20 cellular contexts compared by ENCODE assay signal in the genomic region with DNA sequence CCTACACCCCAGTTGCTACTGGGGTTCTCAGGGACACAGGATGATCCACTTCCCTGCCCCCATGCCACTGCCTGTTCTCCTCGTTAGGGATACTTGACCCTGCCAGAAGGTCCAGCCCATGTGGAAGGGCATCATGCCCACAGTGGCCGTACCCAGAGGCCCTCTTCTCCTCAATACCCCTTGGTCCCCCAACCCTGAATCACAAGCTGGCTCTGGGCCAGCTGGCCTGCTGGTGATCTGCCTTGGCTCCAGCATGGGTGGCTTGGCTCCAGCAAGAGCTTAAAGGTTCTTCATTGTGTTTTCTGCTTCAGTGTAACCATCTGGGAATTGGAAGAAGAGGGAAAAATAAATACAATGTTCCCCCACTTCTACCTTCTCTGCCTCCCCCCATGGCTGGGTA. TPM values are rescaled to one million over a fixed set of nuclear protein-coding genes. Genes with fewer than 3 reads are reported as not detected.
DNase-seq lines count a peak whose midpoint lies in the region; ATAC-seq, FAIRE-seq and TF ChIP-seq lines count a peak whose summit lies in the region.
"Had no signal": no experiment of that assay in that cellular context is flagged by ENCODE, and none has a peak within 500 bp of the region (broad histone marks: within the 10 kb centered on the region; RNA-seq: fewer than 3 reads in every experiment).

No MANE protein-coding gene starts in this region.

- TF ChIP-seq EP300 in K562 (IDR thresholded peaks at IDR 0.05; ENCODE audit: low read length) = no peak

- no peak overlapping the region for H3K4me3 ChIP-seq in K562
- H3K4me3 ChIP-seq: BLaER1 treated with 17β-estradiol and CSF1 and Interleukin-3, amounts not matched to agents 10 nM and 100 nM; GM23248; HAP-1 had no signal

- TF ChIP-seq RAD21 in K562 (CRISPR knock-in tag; conservative IDR thresholded peaks at IDR 0.05 in 1 of 2, IDR thresholded peaks at IDR 0.05 in 1 of 2) = no peak

- no peak overlapping the region for H3K9ac ChIP-seq in K562 (ENCODE audit: insufficient read depth in 1 of 2, low read depth in 2 of 2, low read length in 2 of 2)
- H3K9ac ChIP-seq: BLaER1 treated with 17β-estradiol and CSF1 and Interleukin-3, amounts not matched to agents 10 nM and 100 nM; GM23248 had no signal

- CTCF ChIA-PET in K562 (lab: Yijun Ruan, JAX; ENCODE audit: low intra/inter-chr PET ratio) = no interaction called here

- in situ Hi-C loops in K562 (cut with MboI) = no loop called here

- peak; percentile 15 for DNase-seq in activated CD8-positive, alpha-beta memory T cell treated with anti-CD3 and anti-CD28 coated beads, Interleukin-2, amount 50 U/mL, for 48 hours
- DNase-seq in activated CD8-positive, alpha-beta memory T cell treated with anti-CD3 and anti-CD28 coated beads for 24 hours = no peak
- DNase-seq in NCI-H1092 (lab: John Stamatoyannopoulos, UW) (peak; percentile 9), K562 (ENCODE audit: extremely low read depth in 1 of 4, low spot score in 3 of 4) (no peak), RCC 7860 (ENCODE audit: low spot score) (no peak), midbrain (lab: John Stamatoyannopoulos, UW) (no peak), NCI-H146 (lab: John Stamatoyannopoulos, UW) (no peak)
- DNase-seq: 8988T; CD4-positive, CD25-positive, alpha-beta regulatory T cell; CD8-positive, alpha-beta memory T cell; COR-L47; GM23248 had no signal

- no peak for TF ChIP-seq POLR2A in K562 (conservative IDR thresholded peaks at IDR 0.05)

- H3K4me1 ChIP-seq in K562 (replicated peaks in 1 of 2; ENCODE audit: control insufficient read depth in 2 of 2, insufficient read depth in 2 of 2, low read length in 2 of 2) = no peaks in the 10 kb centered on the region
- H3K4me1 ChIP-seq: HAP-1 had no signal

- ATAC-seq in K562 = no peak

- peaks cover 5% of the 10 kb centered on the region; the same call in 1 of the 2 replicates for H4K20me1 ChIP-seq in K562 (replicated peaks; ENCODE audit: control insufficient read depth, insufficient read depth, low read length)

- POLR2A ChIA-PET in K562 (lab: Yijun Ruan, JAX) = interaction anchor here (0.6 to 0.9 kb wide), 2 partner anchors 12 to 174 kb away, joined by 3 read pairs; no protein-coding TSS in a partner anchor

- H3K36me3 ChIP-seq in K562 (ENCODE audit: control insufficient read depth, insufficient read depth, low read length) = no peaks in the 10 kb centered on the region
- H3K36me3 ChIP-seq: BLaER1 treated with 17β-estradiol and CSF1 and Interleukin-3, amounts not matched to agents 10 nM and 100 nM; HAP-1 had no signal

- H3K9me3 ChIP-seq in K562 (replicated peaks; ENCODE audit: control insufficient read depth, insufficient read depth, low read depth, low read length) = no peaks in the 10 kb centered on the region
- H3K9me3 ChIP-seq: BLaER1 treated with 17β-estradiol and CSF1 and Interleukin-3, amounts not matched to agents 10 nM and 100 nM; HAP-1 had no signal

- FAIRE-seq in K562 (lab: Jason Lieb, UNC) = no peak
- no peak for FAIRE-seq in RCC 7860 (lab: Jason Lieb, UNC)
- FAIRE-seq: G401.6, GM12891, GM19239 had no signal

- H3K27ac ChIP-seq in K562 (ENCODE audit: extremely low read depth, low read depth, low read length) = no peak overlapping the region
- H3K27ac ChIP-seq: BLaER1 treated with 17β-estradiol and CSF1 and Interleukin-3, amounts not matched to agents 10 nM and 100 nM; GM23248; HL-60 had no signal

- no TSS peak for BruUV-seq in K562 (replicated peaks; lab: Mats Ljungman, UMichigan)

- no peaks in the 10 kb centered on the region for H3K9me1 ChIP-seq in K562 (ENCODE audit: control insufficient read depth, insufficient read depth, low read length)

- H2AFZ ChIP-seq in K562 (ENCODE audit: low read depth, low read length) = no peak overlapping the region
- H2AFZ ChIP-seq: GM23248 had no signal

- WGBS in K562 (ENCODE audit: insufficient coverage, low coverage, missing lambda C conversion rate) = 0% methylated on average over 2 of the region's 2 CpGs

- H3K4me2 ChIP-seq in K562 (ENCODE audit: insufficient read depth, low read length) = no peak overlapping the region
- H3K4me2 ChIP-seq: BLaER1 treated with 17β-estradiol and CSF1 and Interleukin-3, amounts not matched to agents 10 nM and 100 nM had no signal

- TF ChIP-seq CTCF in K562 (IDR thresholded peaks at IDR 0.05 in 2 of 3, conservative IDR thresholded peaks at IDR 0.05 in 1 of 3; ENCODE audit: insufficient read depth in 2 of 3, low read depth in 1 of 3, low read length in 3 of 3) = no peak

- intact Hi-C loops in K562 (cut with micrococcal nuclease) = no loop called here

- peaks cover 11 to 42% of the 10 kb centered on the region in 2 experiments for H3K27me3 ChIP-seq in K562 (ENCODE audit: control insufficient read depth in 2 of 2, insufficient read depth in 2 of 2, low read length in 2 of 2)

- no peaks in the 10 kb centered on the region for H3K79me2 ChIP-seq in K562 (ENCODE audit: control insufficient read depth, insufficient read depth, low read length)

TF ChIP-seq in K562, 482 proteins besides CTCF, POLR2A, EP300 and RAD21:
- TF ChIP-seq WHSC1 (IDR thresholded peaks at IDR 0.05; ENCODE audit: low read length) = no peak
- TF ChIP-seq NFIC (IDR thresholded peaks at IDR 0.05) = peak; percentile 64; the same call in 1 of the 2 replicates

RNA-seq across cellular contexts. Expression of a gene that starts 11.1 kb away (rescaled TPM):
- not detected in 2 replicates for total RNA-seq in K562 (2011; cell fraction: chromatin; rRNA removed; ENCODE audit: low replicate concordance)
- total RNA-seq in K562 (2011; cell fraction: nucleolus; rRNA removed) = 0.26 TPM in 1 of 2 replicates, not detected in the other
- total RNA-seq in K562 (2011; cell fraction: nucleoplasm; rRNA removed) = 0.15 TPM in 1 of 2 replicates, not detected in the other
- total RNA-seq in K562 (2014; rRNA removed) (not detected in 2 replicates), K562 (2014; rRNA removed; fragmentation: Illumina TruSeq; extraction: Trizol) (not detected in 2 replicates), K562 (2015; rRNA removed; fragmentation: Illumina TruSeq; extraction: Trizol) (0.04 TPM in 1 of 2 replicates, not detected in the other), K562 (2021) (0.11 and 0.22 TPM in 2 replicates)
- polyA plus RNA-seq in K562 (2011; rRNA removed) (not detected in 2 replicates), K562 (2014; fragmentation: Illumina TruSeq; extraction: Trizol) (0.06 and 0.11 TPM in 2 replicates), K562 (2014; fragmentation: Nextera tagmentation; extraction: Ambion mirVana) (not detected), K562 (2014; rRNA removed) (not detected in 2 replicates)
- 0.04 TPM in 1 of 2 replicates, not detected in the other for polyA plus RNA-seq in K562 (2011; cell fraction: cytosol; rRNA removed)
- polyA plus RNA-seq in K562 (2011; cell fraction: nucleus; rRNA removed) = 0.04 TPM in 2 replicates
- 0.06 and 0.20 TPM in 2 replicates for polyA plus RNA-seq in K562 (2012)
- not detected in 2 replicates for polyA minus RNA-seq in K562 (2011; rRNA and poly(A)+ RNA removed)
- not detected in 2 replicates for polyA minus RNA-seq in K562 (2011; cell fraction: cytosol; rRNA and poly(A)+ RNA removed)
- polyA minus RNA-seq in K562 (2011; cell fraction: nucleus; rRNA and poly(A)+ RNA removed) = not detected in 2 replicates
- total RNA-seq: GM23248, H4 had no signal
- polyA plus RNA-seq: AG04450, GM23248 had no signal

Comparison
In these comparisons a context has a peak if more than half of its experiments do, and no peak if none do; other contexts are left out.
1. DNase-seq: peak in activated CD8-positive, alpha-beta memory T cell treated with anti-CD3 and anti-CD28 coated beads, Interleukin-2, amount 50 U/mL, for 48 hours (single experiment) and NCI-H1092 (single experiment); none in activated CD8-positive, alpha-beta memory T cell treated with anti-CD3 and anti-CD28 coated beads for 24 hours (single experiment), K562 (0 of 4), RCC 7860 (single experiment), midbrain (single experiment) and NCI-H146 (single experiment).